ENCODE assay signal across 25 cellular contexts in genomic region chr6:167787896-167788530, GRCh38. TPM values are rescaled to one million over a fixed set of nuclear protein-coding genes. Genes with fewer than 3 reads are reported as not detected.
DNase-seq lines count a peak whose midpoint lies in the region; TF ChIP-seq lines count a peak whose summit lies in the region.
"Had no signal": no experiment of that assay in that cellular context is flagged by ENCODE, and none has a peak within 500 bp of the region (broad histone marks: within the 10 kb centered on the region; RNA-seq: fewer than 3 reads in every experiment).

No MANE protein-coding gene starts in this region.

- TF ChIP-seq EP300 in sigmoid colon (IDR thresholded peaks at IDR 0.05), result no peak
- no peak for TF ChIP-seq EP300 in stomach (IDR thresholded peaks at IDR 0.05)

- H3K4me1 ChIP-seq in OCI-LY3 (ENCODE audit: low read length) (peaks cover 60% of the 10 kb centered on the region), sigmoid colon (no peaks in the 10 kb centered on the region), stomach (no peaks in the 10 kb centered on the region)
- H3K4me1 ChIP-seq: psoas muscle, vagina had no signal

- no peaks in the 10 kb centered on the region for H3K27me3 ChIP-seq in OCI-LY3 (ENCODE audit: low read depth, low read length)
- H3K27me3 ChIP-seq in sigmoid colon, result no peaks in the 10 kb centered on the region
- H3K27me3 ChIP-seq in stomach, result no peaks in the 10 kb centered on the region
- H3K27me3 ChIP-seq: vagina had no signal

- intact Hi-C loops in sigmoid colon (cut with DNase I) (no loop called here), stomach (cut with DNase I; ENCODE audit: low total_unique reads) (no loop called here)

- peak overlapping the region; percentile 38 for H3K4me2 ChIP-seq in OCI-LY3 (ENCODE audit: low read length)

- H3K9me3 ChIP-seq in OCI-LY3 (ENCODE audit: insufficient read depth, low read length) (no peaks in the 10 kb centered on the region), sigmoid colon (no peaks in the 10 kb centered on the region), stomach (no peaks in the 10 kb centered on the region)
- H3K9me3 ChIP-seq: psoas muscle, vagina had no signal

- no peaks in the 10 kb centered on the region for H4K20me1 ChIP-seq in OCI-LY3 (ENCODE audit: insufficient read depth, low read length)

- H3K4me1 Mint-ChIP-seq in glutamatergic neuron (ENCODE audit: low read depth, unreplicated experiment), result peaks cover 37% of the 10 kb centered on the region
- H3K4me1 Mint-ChIP-seq: activated CD4-positive, alpha-beta memory T cell treated with anti-CD3 and anti-CD28 coated beads, Interleukin-2, amount 10 ng/mL, durations not matched to agents 7 days and 5 days; activated naive CD4-positive, alpha-beta T cell treated with anti-CD3 and anti-CD28 coated beads, Interleukin-2, amount 50 U/mL, for 24 hours; activated T-helper 17 cell treated with anti-CD3 and anti-CD28 coated beads, Interleukin-2, amount 50 U/mL, for 72 hours; CD4-positive, CD25-positive, alpha-beta regulatory T cell; immature natural killer cell; memory B cell had no signal

- peaks cover 12% of the 10 kb centered on the region; the same call in 1 of the 2 replicates for H3K79me2 ChIP-seq in OCI-LY3 (ENCODE audit: low read length)

- H3K36me3 Mint-ChIP-seq in glutamatergic neuron (ENCODE audit: unreplicated experiment), result no peaks in the 10 kb centered on the region
- H3K36me3 Mint-ChIP-seq: activated naive CD4-positive, alpha-beta T cell treated with anti-CD3 and anti-CD28 coated beads, Interleukin-2, amount 50 U/mL, for 24 hours; CD4-positive, CD25-positive, alpha-beta regulatory T cell; immature natural killer cell; memory B cell had no signal

- H3K4me3 ChIP-seq in OCI-LY3 (ENCODE audit: low read length) (peak overlapping the region; percentile 9), sigmoid colon (no peak overlapping the region), stomach (no peak overlapping the region)
- H3K4me3 ChIP-seq: psoas muscle, vagina had no signal

- no peak overlapping the region for H3K27ac ChIP-seq in OCI-LY3 (ENCODE audit: low read length)
- no peak overlapping the region for H3K27ac ChIP-seq in sigmoid colon
- no peak overlapping the region for H3K27ac ChIP-seq in stomach
- H3K27ac ChIP-seq: psoas muscle, vagina had no signal

- peak; percentile 4 for DNase-seq in activated CD8-positive, alpha-beta memory T cell treated with anti-CD3 and anti-CD28 coated beads for 24 hours
- DNase-seq in activated CD8-positive, alpha-beta memory T cell treated with anti-CD3 and anti-CD28 coated beads, Interleukin-2, amount 50 U/mL, for 48 hours, result no peak
- DNase-seq in glutamatergic neuron (peak; percentile 59), sigmoid colon (peak; percentile 46), stomach (no peak), OCI-M1 (lab: John Stamatoyannopoulos, UW) (no peak), C1 segment of cervical spinal cord (lab: John Stamatoyannopoulos, UW) (no peak)
- DNase-seq: activated CD4-positive, alpha-beta memory T cell treated with anti-CD3 and anti-CD28 coated beads, Interleukin-2, amount 10 ng/mL, durations not matched to agents 7 days and 5 days; activated CD4-positive, alpha-beta T cell treated with anti-CD3 and anti-CD28 coated beads for 1 hour; amniotic stem cell; CD4-positive, CD25-positive, alpha-beta regulatory T cell; effector memory CD4-positive, alpha-beta T cell; immature natural killer cell; NCI-H1092; NCI-H2029; NCI-H524 treated with DMSO at 0.1 percent for 48 hours; NK-92 treated with Interleukin-12 subunit alpha and Interleukin-12 subunit beta, amount 100 ng/mL, for 24 hours; psoas muscle; SHP77; stimulated activated naive CD4-positive, alpha-beta T cell had no signal

- peak overlapping the region; percentile 85 for H3K27ac Mint-ChIP-seq in glutamatergic neuron (ENCODE audit: unreplicated experiment)
- H3K27ac Mint-ChIP-seq: activated CD4-positive, alpha-beta memory T cell treated with anti-CD3 and anti-CD28 coated beads, Interleukin-2, amount 10 ng/mL, durations not matched to agents 7 days and 5 days; activated naive CD4-positive, alpha-beta T cell treated with anti-CD3 and anti-CD28 coated beads, Interleukin-2, amount 50 U/mL, for 24 hours; activated T-helper 17 cell treated with anti-CD3 and anti-CD28 coated beads, Interleukin-2, amount 50 U/mL, for 72 hours; CD4-positive, CD25-positive, alpha-beta regulatory T cell; immature natural killer cell; memory B cell had no signal

- H2AFZ ChIP-seq in OCI-LY3 (ENCODE audit: low read depth, low read length), result no peak overlapping the region

- WGBS in sigmoid colon, 2 donors, result 80 to 86% methylated on average over 22 of the region's 22 CpGs
- WGBS in stomach, 5 donors, result 70 to 85% (median 83%) methylated on average over 22 of the region's 22 CpGs

- no peak for TF ChIP-seq CTCF in OCI-LY3 (IDR thresholded peaks at IDR 0.05; ENCODE audit: low read depth, low read length)
- TF ChIP-seq CTCF in glutamatergic neuron (IDR thresholded peaks at IDR 0.05; ENCODE audit: partially characterized antibody, unreplicated experiment), result no peak
- TF ChIP-seq CTCF in sigmoid colon (IDR thresholded peaks at IDR 0.05), result no peak
- TF ChIP-seq CTCF in stomach (IDR thresholded peaks at IDR 0.05), result no peak

- H3K9ac ChIP-seq in OCI-LY3 (ENCODE audit: low read length), result no peak overlapping the region

- H3K4me3 Mint-ChIP-seq in glutamatergic neuron (ENCODE audit: unreplicated experiment), result peak overlapping the region; percentile 39
- H3K4me3 Mint-ChIP-seq: activated CD4-positive, alpha-beta memory T cell treated with anti-CD3 and anti-CD28 coated beads, Interleukin-2, amount 10 ng/mL, durations not matched to agents 7 days and 5 days; activated naive CD4-positive, alpha-beta T cell treated with anti-CD3 and anti-CD28 coated beads, Interleukin-2, amount 50 U/mL, for 24 hours; activated T-helper 17 cell treated with anti-CD3 and anti-CD28 coated beads, Interleukin-2, amount 50 U/mL, for 72 hours; CD4-positive, CD25-positive, alpha-beta regulatory T cell; immature natural killer cell; memory B cell had no signal

- peaks cover 5% of the 10 kb centered on the region for H3K27me3 Mint-ChIP-seq in glutamatergic neuron (ENCODE audit: unreplicated experiment)

- peaks cover 7% of the 10 kb centered on the region for H3K9me3 Mint-ChIP-seq in glutamatergic neuron (ENCODE audit: unreplicated experiment)
- H3K9me3 Mint-ChIP-seq: activated CD4-positive, alpha-beta memory T cell treated with anti-CD3 and anti-CD28 coated beads, Interleukin-2, amount 10 ng/mL, durations not matched to agents 7 days and 5 days; activated naive CD4-positive, alpha-beta T cell treated with anti-CD3 and anti-CD28 coated beads, Interleukin-2, amount 50 U/mL, for 24 hours; activated T-helper 17 cell treated with anti-CD3 and anti-CD28 coated beads, Interleukin-2, amount 50 U/mL, for 72 hours; immature natural killer cell; memory B cell had no signal

- TF ChIP-seq POLR2A in sigmoid colon (IDR thresholded peaks at IDR 0.05) (no peak), stomach (IDR thresholded peaks at IDR 0.05) (no peak)

- peaks cover 1% of the 10 kb centered on the region for H3K36me3 ChIP-seq in OCI-LY3 (replicated peaks; ENCODE audit: low read depth, low read length)
- no peaks in the 10 kb centered on the region for H3K36me3 ChIP-seq in sigmoid colon
- no peaks in the 10 kb centered on the region for H3K36me3 ChIP-seq in stomach
- H3K36me3 ChIP-seq: vagina had no signal

RNA-seq across cellular contexts. Expression of gene AFDN, which starts 38.7 kb away (rescaled TPM):
- total RNA-seq in glutamatergic neuron (ENCODE audit: unreplicated experiment) (552 TPM), sigmoid colon (100 to 1,000 TPM in 2 of 4 donors, 10 to 100 TPM in 2; 83.6 to 104 (median 95.1) TPM), stomach (100 to 1,000 TPM in 4 of 5 donors, 10 to 100 TPM in 1; 95.1 to 521 (median 203) TPM)
- polyA plus RNA-seq in sigmoid colon (10 to 100 TPM; 43.2 to 64.5 (median 44.4) TPM), stomach (10 to 100 TPM; 24.8 to 34.7 (median 25.7) TPM)

Comparison
In these comparisons a context has a peak if more than half of its experiments do, and no peak if none do; other contexts are left out.
1. DNase-seq: peak in activated CD8-positive, alpha-beta memory T cell treated with anti-CD3 and anti-CD28 coated beads for 24 hours (single experiment), glutamatergic neuron (single experiment) and sigmoid colon (single experiment); none in activated CD8-positive, alpha-beta memory T cell treated with anti-CD3 and anti-CD28 coated beads, Interleukin-2, amount 50 U/mL, for 48 hours (single experiment), stomach (single experiment), OCI-M1 (single experiment) and C1 segment of cervical spinal cord (0 of 14).